Comparison of ENCODE assay signal across 19 cellular contexts in genomic region chr2:241241669-241242068, GRCh38. TPM values are rescaled to one million over a fixed set of nuclear protein-coding genes. Genes with fewer than 3 reads are reported as not detected.
DNase-seq lines count a peak whose midpoint lies in the region; ATAC-seq, FAIRE-seq and TF ChIP-seq lines count a peak whose summit lies in the region.
"Had no signal": no experiment of that assay in that cellular context is flagged by ENCODE, and none has a peak within 500 bp of the region (broad histone marks: within the 10 kb centered on the region; RNA-seq: fewer than 3 reads in every experiment).

No MANE protein-coding gene starts in this region.

- H4K8ac ChIP-seq in H1 (ENCODE audit: extremely low read depth, insufficient read depth, low read length): no peak overlapping the region

- no peaks in the 10 kb centered on the region for H3K4me1 ChIP-seq in H1 (replicated peaks in 1 of 4; ENCODE audit: control insufficient read depth in 3 of 4, insufficient read depth in 4 of 4, low read length in 3 of 4)
- H3K4me1 ChIP-seq in breast epithelium: no peaks in the 10 kb centered on the region
- H3K4me1 ChIP-seq: BLaER1 had no signal

- H3K27me3 Mint-ChIP-seq in activated CD4-positive, alpha-beta T cell treated with anti-CD3 and anti-CD28 coated beads, Interleukin-2, amount 10 ng/mL, durations not matched to agents 7 days and 5 days: no peaks in the 10 kb centered on the region
- H3K27me3 Mint-ChIP-seq: CD4-positive, alpha-beta memory T cell had no signal

- no peaks in the 10 kb centered on the region for H3K4me1 Mint-ChIP-seq in activated CD4-positive, alpha-beta T cell treated with anti-CD3 and anti-CD28 coated beads, Interleukin-2, amount 10 ng/mL, durations not matched to agents 7 days and 5 days
- H3K4me1 Mint-ChIP-seq: CD14-positive monocyte had no signal

- no peak overlapping the region for H3K4ac ChIP-seq in H1 (replicated peaks; ENCODE audit: insufficient read length, low read depth, low read length)

- no peak overlapping the region for H3K18ac ChIP-seq in H1 (ENCODE audit: extremely low read depth, low read length)

- FAIRE-seq in H1 (lab: Jason Lieb, UNC): no peak
- FAIRE-seq: A204.1, GM12892, GM18507, H54 had no signal

- intact Hi-C loops in breast epithelium (cut with DNase I; ENCODE audit: low total_unique reads): no loop called here

- no peaks in the 10 kb centered on the region; the same call in 1 of the 2 replicates for H3K79me1 ChIP-seq in H1 (ENCODE audit: low read depth, low read length)

- CTCF ChIA-PET in HEK293T (lab: Yijun Ruan, JAX): no interaction called here
- CTCF ChIA-PET in H1 (lab: Charles Lee; ENCODE audit: partially characterized antibody): interaction anchor here (1.8 kb wide), 1 partner anchor 13 kb away, joined by 4 read pairs; no protein-coding TSS in a partner anchor
- CTCF ChIA-PET in activated CD4-positive, alpha-beta T cell treated with anti-CD3 and anti-CD28 coated beads, Interleukin-2, amount 10 ng/mL, durations not matched to agents 7 days and 5 days (lab: Charles Lee): interaction anchor here (1.1 kb wide), 1 partner anchor 36 kb away, joined by 3 read pairs; no protein-coding TSS in a partner anchor

- POLR2A ChIA-PET in HEK293T (lab: Yijun Ruan, JAX): no interaction called here
- POLR2A ChIA-PET in H1 (lab: Charles Lee; ENCODE audit: partially characterized antibody): interaction anchor here (0.7 to 0.9 kb wide), 2 partner anchors 46 to 73 kb away, joined by 3 read pairs; no protein-coding TSS in a partner anchor
- POLR2A ChIA-PET in activated CD4-positive, alpha-beta T cell treated with anti-CD3 and anti-CD28 coated beads, Interleukin-2, amount 10 ng/mL, durations not matched to agents 7 days and 5 days (lab: Charles Lee): interaction anchor here (0.6 kb wide), 1 partner anchor 67 kb away, joined by 4 read pairs; no protein-coding TSS in a partner anchor

- H3K36me3 Mint-ChIP-seq in activated CD4-positive, alpha-beta T cell treated with anti-CD3 and anti-CD28 coated beads, Interleukin-2, amount 10 ng/mL, durations not matched to agents 7 days and 5 days (ENCODE audit: low read depth): peaks cover 74% of the 10 kb centered on the region

- no peaks in the 10 kb centered on the region for H3K23me2 ChIP-seq in H1 (ENCODE audit: low read depth, low read length)

- no peak overlapping the region for H3K14ac ChIP-seq in H1 (ENCODE audit: insufficient read length)

- H3K27ac ChIP-seq in H1 (ENCODE audit: low read depth, low read length): no peak overlapping the region
- H3K27ac ChIP-seq in breast epithelium: no peak overlapping the region
- H3K27ac ChIP-seq: BLaER1, GM23248 had no signal

- H2BK5ac ChIP-seq in H1 (ENCODE audit: low read depth, low read length): no peak overlapping the region

- TF ChIP-seq POLR2A in H1 (IDR thresholded peaks at IDR 0.05; ENCODE audit: control extremely low read depth in 1 of 2, low read depth in 2 of 2, low read length in 2 of 2): no peak
- no peak for TF ChIP-seq POLR2A in breast epithelium (IDR thresholded peaks at IDR 0.05)

- H3K27me3 ChIP-seq in H1 (replicated peaks in 1 of 4; ENCODE audit: control insufficient read depth in 3 of 4, extremely low read depth in 1 of 4, insufficient read depth in 3 of 4, low read length in 3 of 4) (no peaks in the 10 kb centered on the region), breast epithelium (no peaks in the 10 kb centered on the region)
- H3K27me3 ChIP-seq: BLaER1 had no signal

- no peak overlapping the region for H2AFZ ChIP-seq in H1 (ENCODE audit: low read length)
- H2AFZ ChIP-seq: GM23248 had no signal

- no peak overlapping the region for H4K91ac ChIP-seq in H1 (replicated peaks; ENCODE audit: insufficient read length, low read length)

- H2AK5ac ChIP-seq in H1 (ENCODE audit: low read depth, low read length): no peak overlapping the region

- no peak overlapping the region for H2BK12ac ChIP-seq in H1 (ENCODE audit: low read depth, low read length)

- TF ChIP-seq RAD21 in H1 (IDR thresholded peaks at IDR 0.05 in 1 of 2, conservative IDR thresholded peaks at IDR 0.05 in 1 of 2; ENCODE audit: low read depth in 2 of 2, low read length in 2 of 2): no peak

- no peak overlapping the region for H3K4me3 Mint-ChIP-seq in activated CD4-positive, alpha-beta T cell treated with anti-CD3 and anti-CD28 coated beads, Interleukin-2, amount 10 ng/mL, durations not matched to agents 7 days and 5 days
- H3K4me3 Mint-ChIP-seq: CD14-positive monocyte; CD4-positive, alpha-beta memory T cell; HFFc6 had no signal

- H3K23ac ChIP-seq in H1 (ENCODE audit: insufficient read length): no peak overlapping the region

- no peak for DNase-seq in HEK293T (ENCODE audit: extremely low spot score)
- peak; percentile 32 for DNase-seq in MV-4-11 (lab: John Stamatoyannopoulos, UW)
- no peak for DNase-seq in H1 (ENCODE audit: low read depth in 1 of 2, low spot score in 2 of 2)
- no peak for DNase-seq in breast epithelium (ENCODE audit: low spot score in 2 of 2)
- no peak for DNase-seq in activated CD4-positive, alpha-beta T cell treated with anti-CD3 and anti-CD28 coated beads, Interleukin-2, amount 10 ng/mL, durations not matched to agents 7 days and 5 days
- DNase-seq: CD4-positive, alpha-beta memory T cell; DMS153; DMS79; GDM1; GM23248; HCEC 1CT; HFFc6 had no signal

- H3K36me3 ChIP-seq in H1 (ENCODE audit: control insufficient read depth in 2 of 4, insufficient read depth in 4 of 4, low read length in 3 of 4): peaks cover 41 to 96% (median 77%) of the 10 kb centered on the region in 4 experiments
- H3K36me3 ChIP-seq in breast epithelium: peaks cover 25% of the 10 kb centered on the region

- H4K20me1 ChIP-seq in H1 (replicated peaks in 1 of 2; ENCODE audit: control insufficient read depth in 1 of 2, insufficient read depth in 2 of 2, low read length in 2 of 2): peaks cover 9% of the 10 kb centered on the region in 2 experiments

- H3K9me3 Mint-ChIP-seq in activated CD4-positive, alpha-beta T cell treated with anti-CD3 and anti-CD28 coated beads, Interleukin-2, amount 10 ng/mL, durations not matched to agents 7 days and 5 days: no peaks in the 10 kb centered on the region
- H3K9me3 Mint-ChIP-seq: CD14-positive monocyte; CD4-positive, alpha-beta memory T cell; HFFc6 had no signal

- H2BK120ac ChIP-seq in H1 (replicated peaks; ENCODE audit: low read depth, low read length): no peak overlapping the region

- no peaks in the 10 kb centered on the region for H3K9me3 ChIP-seq in H1 (ENCODE audit: insufficient read depth in 2 of 2, low read depth in 1 of 2, low read length in 1 of 2)
- no peaks in the 10 kb centered on the region for H3K9me3 ChIP-seq in breast epithelium
- H3K9me3 ChIP-seq: BLaER1 had no signal

- 84% methylated on average over 4 of the region's 4 CpGs; no CpG with 5 or more reads in 1 of the 2 experiments for WGBS in H1 (ENCODE audit: extremely low coverage in 1 of 2, insufficient coverage in 1 of 2, insufficient read length in 1 of 2, insufficient replicate concordance in 2 of 2, low coverage in 1 of 2, low lambda C conversion rate in 2 of 2, missing lambda C conversion rate in 1 of 2), 2 experiments

- TF ChIP-seq CTCF in H1 (IDR thresholded peaks at IDR 0.05; ENCODE audit: control extremely low read depth in 1 of 3, insufficient read depth in 1 of 3, low read depth in 1 of 3, low read length in 3 of 3): no peak
- no peak for TF ChIP-seq CTCF in breast epithelium (IDR thresholded peaks at IDR 0.05)

- no peak overlapping the region for H3K9ac ChIP-seq in H1 (replicated peaks in 1 of 4; ENCODE audit: extremely low read depth in 1 of 4, low read depth in 3 of 4, low read length in 3 of 4)
- H3K9ac ChIP-seq: BLaER1, GM23248 had no signal

- no peak overlapping the region for H2BK20ac ChIP-seq in H1 (ENCODE audit: low read length)

- no peak overlapping the region for H3K4me3 ChIP-seq in H1 (ENCODE audit: extremely low read depth in 1 of 4, insufficient read depth in 2 of 4, low read depth in 3 of 4, low read length in 4 of 4)
- H3K4me3 ChIP-seq in breast epithelium: no peak overlapping the region
- H3K4me3 ChIP-seq: BLaER1, GM23248 had no signal

- no peak overlapping the region for H4K5ac ChIP-seq in H1 (ENCODE audit: insufficient read length, low read depth, low read length)

- no peak overlapping the region for H3K27ac Mint-ChIP-seq in activated CD4-positive, alpha-beta T cell treated with anti-CD3 and anti-CD28 coated beads, Interleukin-2, amount 10 ng/mL, durations not matched to agents 7 days and 5 days
- H3K27ac Mint-ChIP-seq: CD4-positive, alpha-beta memory T cell had no signal

- TF ChIP-seq EP300 in H1 (IDR thresholded peaks at IDR 0.05; ENCODE audit: borderline replicate concordance in 1 of 2, low read depth in 2 of 2, low read length in 2 of 2): no peak

- no peak overlapping the region for H3K56ac ChIP-seq in H1 (replicated peaks; ENCODE audit: insufficient read length, low read depth, low read length)

- no peaks in the 10 kb centered on the region for H3K79me2 ChIP-seq in H1 (ENCODE audit: control insufficient read depth in 1 of 2, insufficient read depth in 2 of 2, low read length in 2 of 2)

- H2BK15ac ChIP-seq in H1 (ENCODE audit: low read length): no peak overlapping the region

- H3K4me2 ChIP-seq in H1 (ENCODE audit: insufficient read depth in 1 of 2, low read depth in 2 of 2, low read length in 2 of 2): no peak overlapping the region
- H3K4me2 ChIP-seq: BLaER1 had no signal

- no peak for ATAC-seq in HG03571 (IDR thresholded peaks at IDR 0.05; ENCODE audit: unreplicated experiment)

TF ChIP-seq in HEK293T, 16 proteins besides CTCF, POLR2A, EP300 and RAD21:
- TF ChIP-seq CTBP1 (IDR thresholded peaks at IDR 0.05; ENCODE audit: borderline replicate concordance) (no peak), ZNF384 (IDR thresholded peaks at IDR 0.05) (0 out of 2 replicates have a peak, but pooled peaks have one; percentile 29)

TF ChIP-seq in H1, 55 proteins besides CTCF, POLR2A, EP300 and RAD21:
- TF ChIP-seq TEAD4 (IDR thresholded peaks at IDR 0.05; ENCODE audit: low read depth, low read length) (no peak), MAFK (IDR thresholded peaks at IDR 0.05; ENCODE audit: low read depth, low read length) (peak; percentile 69)

RNA-seq across cellular contexts. Expression of gene ANO7, which starts 53.2 kb away (rescaled TPM):
- 6.5 and 6.9 TPM in 2 replicates for total RNA-seq in H1 (2021; fragmentation: NEBNext Ultra II Directional; extraction: Animal tissue kit (Norgen Biotek cat#: 25700))
- 3.2 and 4.1 TPM in 2 replicates for polyA plus RNA-seq in H1 (2011; rRNA removed)
- polyA plus RNA-seq in H1 (2011; cell fraction: cytosol; rRNA removed): 1.9 TPM
- 10.6 TPM for polyA plus RNA-seq in H1 (2011; cell fraction: nucleus; rRNA removed)
- 3.6 to 5.8 TPM (median 4.8 TPM) in 4 replicates for polyA plus RNA-seq in H1 (2012, experiment 1 of 2)
- 2.6 TPM for polyA plus RNA-seq in H1 (2012, experiment 2 of 2)
- polyA plus RNA-seq in H1 (2013, experiment 1 of 2): 4.2 TPM
- 4.2 TPM for polyA plus RNA-seq in H1 (2013, experiment 2 of 2)
- 4.3 and 4.8 TPM in 2 replicates for polyA minus RNA-seq in H1 (2011; rRNA and poly(A)+ RNA removed)
- 3.8 TPM for polyA minus RNA-seq in H1 (2011; cell fraction: cytosol; rRNA and poly(A)+ RNA removed)
- polyA minus RNA-seq in H1 (2011; cell fraction: nucleus; rRNA and poly(A)+ RNA removed): 11.1 TPM
- total RNA-seq in breast epithelium: 1 to 10 TPM in 1 of 3 donors, under 1 TPM in 1, not detected in 1; 0.98 to 1.6 TPM
- under 1 TPM; 0.12 TPM for total RNA-seq in activated CD4-positive, alpha-beta T cell treated with anti-CD3 and anti-CD28 coated beads, Interleukin-2, amount 10 ng/mL, durations not matched to agents 7 days and 5 days
- polyA plus RNA-seq: CD14-positive monocyte had no signal
